ENCODE assay signal across 1 cellular context in the genomic region with DNA sequence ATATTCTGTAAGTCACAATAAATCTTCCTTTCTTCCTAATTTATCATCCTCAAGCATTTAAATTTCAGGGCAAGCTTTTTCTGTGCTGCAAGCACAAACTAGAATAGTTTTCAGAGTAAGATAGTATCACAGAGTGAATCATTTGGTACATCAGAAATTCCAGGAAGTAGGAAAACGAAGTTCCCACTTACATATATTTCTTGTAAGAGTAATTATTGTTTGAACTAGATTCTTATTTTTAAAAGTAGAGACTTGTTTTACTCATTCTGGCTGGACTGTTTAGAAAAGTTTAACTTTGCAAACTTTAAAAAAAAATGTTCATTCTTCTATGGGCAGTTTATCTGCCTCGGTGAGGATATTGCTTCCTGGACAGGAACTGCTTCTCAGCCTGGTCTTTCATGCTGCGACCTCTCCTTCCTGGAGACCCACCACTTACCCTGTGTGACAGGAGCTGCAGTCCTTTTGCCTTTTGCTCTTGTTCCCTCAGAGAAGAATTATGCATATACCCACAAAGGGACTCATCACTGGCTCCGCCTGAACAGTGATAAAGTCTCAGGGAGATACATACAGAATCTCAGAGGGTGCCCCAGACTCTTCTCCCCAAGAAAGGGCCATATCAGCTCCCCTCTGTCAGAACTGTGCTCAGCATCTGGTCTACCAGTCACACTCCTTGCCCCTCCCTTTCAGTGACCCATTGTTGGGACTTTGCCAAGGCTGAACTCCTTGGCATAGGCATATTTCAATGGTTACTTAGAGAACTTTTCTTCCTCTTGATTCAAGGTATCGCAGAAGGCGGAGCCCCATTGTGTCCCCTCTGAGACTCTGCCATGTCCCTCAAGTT.
TF ChIP-seq lines count a peak whose summit lies in the region.

No MANE protein-coding gene starts in this region.

TF ChIP-seq in HCT116, 20 proteins besides CTCF, POLR2A, EP300 and RAD21 (continued from another document):
- TF ChIP-seq, protein P1, sequence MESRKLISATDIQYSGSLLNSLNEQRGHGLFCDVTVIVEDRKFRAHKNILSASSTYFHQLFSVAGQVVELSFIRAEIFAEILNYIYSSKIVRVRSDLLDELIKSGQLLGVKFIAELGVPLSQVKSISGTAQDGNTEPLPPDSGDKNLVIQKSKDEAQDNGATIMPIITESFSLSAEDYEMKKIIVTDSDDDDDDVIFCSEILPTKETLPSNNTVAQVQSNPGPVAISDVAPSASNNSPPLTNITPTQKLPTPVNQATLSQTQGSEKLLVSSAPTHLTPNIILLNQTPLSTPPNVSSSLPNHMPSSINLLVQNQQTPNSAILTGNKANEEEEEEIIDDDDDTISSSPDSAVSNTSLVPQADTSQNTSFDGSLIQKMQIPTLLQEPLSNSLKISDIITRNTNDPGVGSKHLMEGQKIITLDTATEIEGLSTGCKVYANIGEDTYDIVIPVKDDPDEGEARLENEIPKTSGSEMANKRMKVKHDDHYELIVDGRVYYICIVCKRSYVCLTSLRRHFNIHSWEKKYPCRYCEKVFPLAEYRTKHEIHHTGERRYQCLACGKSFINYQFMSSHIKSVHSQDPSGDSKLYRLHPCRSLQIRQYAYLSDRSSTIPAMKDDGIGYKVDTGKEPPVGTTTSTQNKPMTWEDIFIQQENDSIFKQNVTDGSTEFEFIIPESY (IDR thresholded peaks at IDR 0.05; ENCODE audit: extremely low read depth, insufficient replicate concordance, low read length), result no peak
- TF ChIP-seq SRF (IDR thresholded peaks at IDR 0.05; ENCODE audit: low read depth), result no peak
- TF ChIP-seq, protein P2, sequence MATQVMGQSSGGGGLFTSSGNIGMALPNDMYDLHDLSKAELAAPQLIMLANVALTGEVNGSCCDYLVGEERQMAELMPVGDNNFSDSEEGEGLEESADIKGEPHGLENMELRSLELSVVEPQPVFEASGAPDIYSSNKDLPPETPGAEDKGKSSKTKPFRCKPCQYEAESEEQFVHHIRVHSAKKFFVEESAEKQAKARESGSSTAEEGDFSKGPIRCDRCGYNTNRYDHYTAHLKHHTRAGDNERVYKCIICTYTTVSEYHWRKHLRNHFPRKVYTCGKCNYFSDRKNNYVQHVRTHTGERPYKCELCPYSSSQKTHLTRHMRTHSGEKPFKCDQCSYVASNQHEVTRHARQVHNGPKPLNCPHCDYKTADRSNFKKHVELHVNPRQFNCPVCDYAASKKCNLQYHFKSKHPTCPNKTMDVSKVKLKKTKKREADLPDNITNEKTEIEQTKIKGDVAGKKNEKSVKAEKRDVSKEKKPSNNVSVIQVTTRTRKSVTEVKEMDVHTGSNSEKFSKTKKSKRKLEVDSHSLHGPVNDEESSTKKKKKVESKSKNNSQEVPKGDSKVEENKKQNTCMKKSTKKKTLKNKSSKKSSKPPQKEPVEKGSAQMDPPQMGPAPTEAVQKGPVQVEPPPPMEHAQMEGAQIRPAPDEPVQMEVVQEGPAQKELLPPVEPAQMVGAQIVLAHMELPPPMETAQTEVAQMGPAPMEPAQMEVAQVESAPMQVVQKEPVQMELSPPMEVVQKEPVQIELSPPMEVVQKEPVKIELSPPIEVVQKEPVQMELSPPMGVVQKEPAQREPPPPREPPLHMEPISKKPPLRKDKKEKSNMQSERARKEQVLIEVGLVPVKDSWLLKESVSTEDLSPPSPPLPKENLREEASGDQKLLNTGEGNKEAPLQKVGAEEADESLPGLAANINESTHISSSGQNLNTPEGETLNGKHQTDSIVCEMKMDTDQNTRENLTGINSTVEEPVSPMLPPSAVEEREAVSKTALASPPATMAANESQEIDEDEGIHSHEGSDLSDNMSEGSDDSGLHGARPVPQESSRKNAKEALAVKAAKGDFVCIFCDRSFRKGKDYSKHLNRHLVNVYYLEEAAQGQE (IDR thresholded peaks at IDR 0.05; ENCODE audit: low read depth), result no peak
- no peak for TF ChIP-seq POLR2AphosphoS5 (IDR thresholded peaks at IDR 0.05; ENCODE audit: low read depth, low read length)
- TF ChIP-seq ZFX (IDR thresholded peaks at IDR 0.05), result no peak
- no peak for TF ChIP-seq EZH2phosphoT487 (IDR thresholded peaks at IDR 0.05; ENCODE audit: borderline replicate concordance)
- TF ChIP-seq MAX (IDR thresholded peaks at IDR 0.05), result no peak
- TF ChIP-seq ZNF274 (IDR thresholded peaks at IDR 0.05; ENCODE audit: low read depth, low read length), result no peak
- no peak for TF ChIP-seq SP1 (IDR thresholded peaks at IDR 0.05; ENCODE audit: low read depth)
- no peak for TF ChIP-seq CBX3 (IDR thresholded peaks at IDR 0.05; ENCODE audit: low read depth)
- TF ChIP-seq ELF1 (IDR thresholded peaks at IDR 0.05; ENCODE audit: borderline replicate concordance, low read depth), result no peak
- no peak for TF ChIP-seq ATF3 (IDR thresholded peaks at IDR 0.05)
